In the genomic region with DNA sequence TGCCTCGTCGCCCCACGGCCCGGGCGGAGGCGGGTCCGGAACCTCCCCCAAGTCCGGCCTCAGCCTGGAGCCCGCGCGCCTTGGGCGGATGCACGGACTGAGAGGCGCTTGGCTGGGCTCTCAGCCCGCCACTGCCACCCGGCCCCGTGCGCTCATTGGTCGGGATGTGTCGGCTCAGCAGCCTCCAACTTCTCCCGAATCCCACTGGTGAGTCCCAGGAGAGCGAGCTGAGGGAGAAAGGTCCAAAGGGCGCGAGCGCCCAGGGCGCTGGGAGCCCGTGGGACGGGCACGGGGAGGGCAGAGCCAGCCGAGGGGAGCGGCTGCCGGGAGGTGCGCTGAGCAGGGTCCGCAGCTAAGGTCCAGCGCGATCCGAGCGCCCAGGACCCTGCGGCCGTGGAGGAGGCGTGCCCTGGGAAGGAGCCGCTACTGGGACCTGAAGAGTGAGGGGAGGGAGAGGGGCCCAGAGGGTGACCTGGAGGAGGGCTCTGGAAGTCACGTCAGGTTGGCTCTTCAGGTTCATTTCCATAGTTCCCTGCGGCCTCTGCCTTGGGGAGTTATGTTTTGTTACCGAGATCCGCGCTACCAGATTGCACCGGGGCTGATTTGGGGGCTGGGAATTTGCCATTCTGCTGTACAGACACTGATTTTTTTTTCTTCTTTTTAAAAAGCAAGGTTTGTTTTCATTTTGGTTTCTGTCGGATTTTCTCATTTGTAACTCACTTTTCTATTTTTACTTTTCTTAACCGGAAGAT, we compare ENCODE assay signal across 8 cellular contexts. TPM values are rescaled to one million over a fixed set of nuclear protein-coding genes. Genes with fewer than 3 reads are reported as not detected.
DNase-seq lines count a peak whose midpoint lies in the region; ATAC-seq and TF ChIP-seq lines count a peak whose summit lies in the region.

A gene (plus strand): TSS at position 525 of the 752 bp plus-strand sequence. CDS start 3,849 bp downstream, outside the sequence.

- no peak for TF ChIP-seq CTCF in SU-DHL-6 (IDR thresholded peaks at IDR 0.05; ENCODE audit: insufficient read depth, low read length, poor library complexity, severe bottlenecking)
- TF ChIP-seq CTCF in fibroblast of villous mesenchyme (IDR thresholded peaks at IDR 0.05; ENCODE audit: insufficient read depth, low read depth, low read length): no peak
- no peak for TF ChIP-seq CTCF in neural cell (IDR thresholded peaks at IDR 0.05; ENCODE audit: poor library complexity, severe bottlenecking)

- H3K9me3 ChIP-seq in SU-DHL-6 (ENCODE audit: insufficient read depth, low read length): peaks cover 6% of the 10 kb centered on the region; the same call in 1 of the 2 replicates
- no peaks in the 10 kb centered on the region for H3K9me3 ChIP-seq in neural cell (ENCODE audit: low read length)

- H3K9me2 ChIP-seq in SU-DHL-6 (replicated peaks; ENCODE audit: insufficient read depth, low read length) (no peaks in the 10 kb centered on the region), neural cell (ENCODE audit: insufficient read depth, low read length) (no peaks in the 10 kb centered on the region)

- H3K4me3 ChIP-seq in SU-DHL-6 (ENCODE audit: insufficient read depth, low read length, poor library complexity, severe bottlenecking): peak within 1 kb of the TSS; percentile 91
- H3K4me3 ChIP-seq in fibroblast of villous mesenchyme (ENCODE audit: low read depth, low read length): peak within 1 kb of the TSS; percentile 88
- H3K4me3 ChIP-seq in neural cell (ENCODE audit: low read length): peak within 1 kb of the TSS; percentile 86

- H4K20me1 ChIP-seq in SU-DHL-6 (ENCODE audit: low read depth, low read length): peaks cover 4% of the 10 kb centered on the region; the same call in 1 of the 2 replicates
- no peaks in the 10 kb centered on the region for H4K20me1 ChIP-seq in neural cell (ENCODE audit: insufficient read depth)

- no peaks in the 10 kb centered on the region for H3K27me3 ChIP-seq in SU-DHL-6 (ENCODE audit: low read length)
- H3K27me3 ChIP-seq in neural cell (ENCODE audit: insufficient read depth, low read depth, low read length): peaks cover 54% of the 10 kb centered on the region

- TF ChIP-seq RAD21 in neural cell (conservative IDR thresholded peaks at IDR 0.05): no peak

- ATAC-seq in Right ventricle myocardium inferior: peak; percentile 88
- no peak for ATAC-seq in GM18519 (IDR thresholded peaks at IDR 0.05; ENCODE audit: low FRiP score, unreplicated experiment)

- H3K9ac ChIP-seq in SU-DHL-6 (ENCODE audit: low read length): peak within 1 kb of the TSS; percentile 97
- peak within 1 kb of the TSS; percentile 39 for H3K9ac ChIP-seq in neural cell (ENCODE audit: low read length)

- peaks cover 18% of the 10 kb centered on the region for H3K36me3 ChIP-seq in SU-DHL-6 (ENCODE audit: low read length)
- no peaks in the 10 kb centered on the region for H3K36me3 ChIP-seq in neural cell (ENCODE audit: insufficient read depth, low read length)

- H3F3A ChIP-seq in SU-DHL-6 (ENCODE audit: insufficient read depth): no peaks in the 10 kb centered on the region
- H3F3A ChIP-seq in neural cell (ENCODE audit: insufficient read depth, low read length, poor library complexity, severe bottlenecking): no peaks in the 10 kb centered on the region

- peak within 1 kb of the TSS; percentile 99 for H3K4me2 ChIP-seq in SU-DHL-6 (ENCODE audit: low read depth, low read length, poor library complexity, severe bottlenecking)
- H3K4me2 ChIP-seq in neural cell (ENCODE audit: low read length): peak within 1 kb of the TSS; percentile 56

- H3K79me2 ChIP-seq in SU-DHL-6 (ENCODE audit: insufficient read depth, low read length) (peaks cover 48% of the 10 kb centered on the region), neural cell (replicated peaks; ENCODE audit: insufficient read depth, low read length) (no peaks in the 10 kb centered on the region)

- H2AFZ ChIP-seq in SU-DHL-6 (ENCODE audit: low read depth, low read length, severe bottlenecking): peak within 1 kb of the TSS; percentile 98
- H2AFZ ChIP-seq in neural cell (ENCODE audit: low read depth, low read length): no peak within 1 kb of the TSS

- TF ChIP-seq EP300 in neural cell (conservative IDR thresholded peaks at IDR 0.05; ENCODE audit: poor library complexity, severe bottlenecking): no peak

- H3K27ac ChIP-seq in SU-DHL-6 (ENCODE audit: low read depth, low read length) (peak within 1 kb of the TSS; percentile 69), neural cell (ENCODE audit: low read length) (no peak within 1 kb of the TSS)

- DNase-seq in Right ventricle myocardium inferior (ENCODE audit: missing footprints) (peak; percentile 80), cardiac septum (ENCODE audit: low spot score) (no peak), fibroblast of villous mesenchyme (ENCODE audit: low read depth) (peak; percentile 82), Ammon's horn (ENCODE audit: low spot score) (no peak), cerebellar nuclear complex (lab: John Stamatoyannopoulos, UW) (no peak)

- intact Hi-C loops in Right ventricle myocardium inferior (cut with DNase I): no loop called here
- intact Hi-C loops in cardiac septum (cut with DNase I): no loop called here

TF ChIP-seq in neural cell, 6 proteins besides CTCF, POLR2A, EP300 and RAD21:
- peak; percentile 39 for TF ChIP-seq EZH2 (IDR thresholded peaks at IDR 0.05; ENCODE audit: borderline replicate concordance, insufficient read depth, low read length, poor library complexity, severe bottlenecking)
- no peak for TF ChIP-seq POLR2AphosphoS5 (IDR thresholded peaks at IDR 0.05)

RNA-seq across cellular contexts. Expression of the gene that starts here (rescaled TPM):
- total RNA-seq in Right ventricle myocardium inferior (4.8 TPM), cardiac septum (3.6 TPM), fibroblast of villous mesenchyme (310 and 479 TPM in 2 replicates)
- polyA plus RNA-seq in neural cell: 0.50 and 0.54 TPM in 2 replicates
- polyA minus RNA-seq in neural cell: 0.73 and 1.6 TPM in 2 replicates

Comparison
In these comparisons a context has a peak if more than half of its experiments do, and no peak if none do; other contexts are left out.
1. RNA of the gene that starts here (total RNA-seq): 310 to 479 TPM in fibroblast of villous mesenchyme; 4.8 TPM in Right ventricle myocardium inferior (single experiment) and 3.6 TPM in cardiac septum (single experiment); every median in the first group is over 10 times any median in the second.
2. DNase-seq: peak in Right ventricle myocardium inferior (single experiment) and fibroblast of villous mesenchyme (single experiment); none in cardiac septum (single experiment), Ammon's horn (single experiment) and cerebellar nuclear complex (0 of 2).
3. Peak in every context shown above with its lines, with median percentiles within 50 percentile points of each other: H3K4me3 ChIP-seq.